ENCODE assay signal across 9 cellular contexts in the genomic region with DNA sequence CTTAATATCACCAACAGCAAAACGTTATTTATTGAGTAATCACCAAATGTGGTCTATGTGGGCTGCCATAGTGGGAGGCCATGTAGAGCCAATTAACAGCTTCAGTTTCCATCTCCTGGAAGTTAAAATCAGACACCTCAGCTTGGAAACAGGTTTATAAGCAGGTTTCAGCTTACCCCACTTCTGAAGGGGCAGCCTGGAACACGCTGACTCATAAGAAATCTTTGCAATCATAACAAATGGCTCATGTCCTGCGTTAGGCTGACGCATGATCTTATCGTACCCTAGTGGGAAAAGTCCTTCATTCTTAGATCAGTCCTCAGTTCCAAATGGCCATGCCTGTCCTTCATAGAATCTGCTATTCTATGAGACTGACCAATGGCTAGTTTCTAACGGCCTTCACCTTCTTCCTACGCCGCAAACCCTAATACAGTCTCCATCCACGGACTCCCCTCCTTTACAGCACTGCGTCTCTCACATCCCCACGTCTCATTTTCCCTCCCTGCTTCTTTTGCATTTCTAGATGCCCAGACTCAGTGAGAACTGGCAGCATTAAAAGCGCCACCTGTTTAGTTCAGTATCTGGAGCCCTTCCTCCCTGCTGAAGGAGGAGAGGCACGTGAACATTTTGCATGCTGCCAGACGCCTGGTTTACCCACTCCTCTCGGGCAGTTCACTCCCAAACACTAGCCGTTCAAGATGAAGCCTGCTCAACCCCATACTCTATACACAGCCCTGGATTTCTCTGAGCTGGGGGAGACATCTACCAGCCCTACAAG. TPM values are rescaled to one million over a fixed set of nuclear protein-coding genes. Genes with fewer than 3 reads are reported as not detected.
DNase-seq lines count a peak whose midpoint lies in the region; ATAC-seq and TF ChIP-seq lines count a peak whose summit lies in the region.
"Had no signal": no experiment of that assay in that cellular context is flagged by ENCODE, and none has a peak within 500 bp of the region (broad histone marks: within the 10 kb centered on the region; RNA-seq: fewer than 3 reads in every experiment).

No MANE protein-coding gene starts in this region.

- no peaks in the 10 kb centered on the region for H3K9me3 ChIP-seq in parathyroid adenoma (ENCODE audit: control insufficient read depth, low read length)

- no peak overlapping the region for H3K9ac ChIP-seq in parathyroid adenoma

- peaks cover 8% of the 10 kb centered on the region for H3K4me1 ChIP-seq in parathyroid adenoma

- H3K27ac ChIP-seq in parathyroid adenoma: peak overlapping the region; percentile 59

- H3K79me2 ChIP-seq in parathyroid adenoma: no peaks in the 10 kb centered on the region

- peak overlapping the region; percentile 84 for H2AFZ ChIP-seq in parathyroid adenoma

- peak overlapping the region; percentile 48 for H3K4me2 ChIP-seq in parathyroid adenoma (ENCODE audit: low read length)

- H3K4me3 ChIP-seq in parathyroid adenoma (ENCODE audit: low read depth, low read length): peak overlapping the region; percentile 34

- DNase-seq in G401 (ENCODE audit: low spot score) (peak; percentile 87), NCI-H2107 (lab: John Stamatoyannopoulos, UW) (peak; percentile 11), dedifferentiated amniotic fluid mesenchymal stem cell (ENCODE audit: extremely low spot score) (peak; percentile 71), NCI-H146 treated with DMSO at 0.1 percent for 48 hours (lab: John Stamatoyannopoulos, UW; ENCODE audit: unreplicated experiment) (no peak), GM13976 (ENCODE audit: low spot score) (no peak)
- no peak for DNase-seq in activated effector memory CD4-positive, alpha-beta T cell treated with anti-CD3 and anti-CD28 coated beads, Interleukin-2, amount 50 U/mL, for 16 hours
- DNase-seq: islet precursor cell had no signal

- TF ChIP-seq CTCF in parathyroid adenoma (IDR thresholded peaks at IDR 0.05) (no peak), GM13976 (IDR thresholded peaks at IDR 0.05; ENCODE audit: borderline replicate concordance, control extremely low read depth, extremely low read depth, insufficient read depth, missing control alignments) (no peak)

- in situ Hi-C loops in G401 (cut with HindIII; ENCODE audit: low sequenced_read_pairs) (no loop called here), GM13976 (cut with MboI; ENCODE audit: low sequenced_read_pairs, unreplicated experiment) (no loop called here)

- H3K36me3 ChIP-seq in parathyroid adenoma (ENCODE audit: control insufficient read depth, insufficient read depth, low read length): no peaks in the 10 kb centered on the region

- ATAC-seq in HG02840 (IDR thresholded peaks at IDR 0.05; ENCODE audit: low FRiP score, unreplicated experiment): no peak

- H3K27me3 ChIP-seq in parathyroid adenoma (ENCODE audit: control insufficient read depth, insufficient read depth, low read length): no peaks in the 10 kb centered on the region

RNA-seq across cellular contexts. Expression of gene BZW1, which starts 24.2 kb away (rescaled TPM):
- 474 and 596 TPM in 2 replicates for total RNA-seq in G401 (2014; rRNA removed; shearing (Covaris generic))

Comparison
In these comparisons a context has a peak if more than half of its experiments do, and no peak if none do; other contexts are left out.
1. DNase-seq: peak in G401 (single experiment), NCI-H2107 (single experiment) and dedifferentiated amniotic fluid mesenchymal stem cell (single experiment); none in NCI-H146 treated with DMSO at 0.1 percent for 48 hours (single experiment), GM13976 (single experiment) and activated effector memory CD4-positive, alpha-beta T cell treated with anti-CD3 and anti-CD28 coated beads, Interleukin-2, amount 50 U/mL, for 16 hours (single experiment).